ENCODE assay signal across 1 cellular context in the genomic region with DNA sequence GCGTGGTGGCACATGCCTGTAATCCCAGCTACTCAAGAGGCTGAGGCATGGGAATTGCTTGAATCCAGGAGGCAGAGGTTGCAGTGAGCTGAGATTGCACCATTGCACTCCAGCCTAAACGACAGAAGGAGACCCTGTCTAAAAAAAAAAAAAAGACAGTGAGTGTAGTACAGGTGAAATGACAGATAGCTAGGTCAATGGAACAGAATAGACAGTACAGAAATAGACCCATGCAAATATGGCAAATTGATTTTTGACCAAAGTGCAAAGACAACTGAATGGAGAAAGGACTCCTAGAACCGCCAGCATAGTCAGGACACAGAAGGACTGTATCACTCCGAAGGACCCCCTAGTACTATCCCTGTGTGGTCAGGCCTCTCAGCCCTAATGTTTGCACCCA.
TF ChIP-seq lines count a peak whose summit lies in the region.

No MANE protein-coding gene starts in this region.

TF ChIP-seq in HepG2, 621 proteins besides CTCF, POLR2A, EP300 and RAD21 (continues in another document):
- TF ChIP-seq ZNF775 (CRISPR knock-in tag; IDR thresholded peaks at IDR 0.05; ENCODE audit: borderline replicate concordance) (no peak), MEIS1 (CRISPR knock-in tag; IDR thresholded peaks at IDR 0.05; ENCODE audit: borderline replicate concordance) (peak; percentile 70; the same call in 1 of the 2 replicates), THYN1 (CRISPR knock-in tag; IDR thresholded peaks at IDR 0.05; ENCODE audit: borderline replicate concordance, low read depth) (0 out of 2 replicates have a peak, but pooled peaks have one; percentile 48), KDM5A (IDR thresholded peaks at IDR 0.05; ENCODE audit: borderline replicate concordance, low read length) (no peak), ZNF569 (CRISPR knock-in tag; IDR thresholded peaks at IDR 0.05; ENCODE audit: borderline replicate concordance) (no peak), CBX2 (IDR thresholded peaks at IDR 0.05; ENCODE audit: low read depth, low read length) (no peak), CBX2 (CRISPR knock-in tag; IDR thresholded peaks at IDR 0.05; ENCODE audit: low read depth) (no peak), KLF13 (CRISPR knock-in tag; IDR thresholded peaks at IDR 0.05) (no peak), JUNB (CRISPR knock-in tag; IDR thresholded peaks at IDR 0.05; ENCODE audit: borderline replicate concordance) (no peak), ZNF335 (CRISPR knock-in tag; IDR thresholded peaks at IDR 0.05) (no peak), FOXK1 (CRISPR knock-in tag; IDR thresholded peaks at IDR 0.05; ENCODE audit: borderline replicate concordance, low read depth) (0 out of 2 replicates have a peak, but pooled peaks have one; percentile 18), HIVEP1 (CRISPR knock-in tag; IDR thresholded peaks at IDR 0.05) (no peak), KLF6 (CRISPR knock-in tag; IDR thresholded peaks at IDR 0.05) (no peak), ZSCAN29 (CRISPR knock-in tag; conservative IDR thresholded peaks at IDR 0.05) (no peak), ZNF292 (CRISPR knock-in tag; IDR thresholded peaks at IDR 0.05; ENCODE audit: borderline replicate concordance, low read depth) (peak; percentile 72; the same call in 1 of the 2 replicates), ZNF777 (CRISPR knock-in tag; IDR thresholded peaks at IDR 0.05) (no peak), MYC (CRISPR knock-in tag; IDR thresholded peaks at IDR 0.05; ENCODE audit: borderline replicate concordance) (no peak), MTF2 (CRISPR knock-in tag; IDR thresholded peaks at IDR 0.05; ENCODE audit: borderline replicate concordance) (no peak), SAP130 (CRISPR knock-in tag; IDR thresholded peaks at IDR 0.05; ENCODE audit: low read depth) (peak; percentile 30; the same call in 1 of the 2 replicates), ZNF326 (CRISPR knock-in tag; IDR thresholded peaks at IDR 0.05; ENCODE audit: borderline replicate concordance) (no peak), XRCC5 (optimal IDR thresholded peaks at IDR 0.05; ENCODE audit: low read length) (no peak), SALL2 (CRISPR knock-in tag; IDR thresholded peaks at IDR 0.05) (no peak), KAT8 (CRISPR knock-in tag; IDR thresholded peaks at IDR 0.05) (0 out of 2 replicates have a peak, but pooled peaks have one; percentile 20), ZNF562 (CRISPR knock-in tag; IDR thresholded peaks at IDR 0.05; ENCODE audit: borderline replicate concordance) (no peak), SRF (IDR thresholded peaks at IDR 0.05; ENCODE audit: low read depth, low read length) (no peak), SMC3 (IDR thresholded peaks at IDR 0.05; ENCODE audit: low read length) (no peak), ZNF674 (CRISPR knock-in tag; IDR thresholded peaks at IDR 0.05; ENCODE audit: low read depth) (no peak), ZFP1 (CRISPR knock-in tag; IDR thresholded peaks at IDR 0.05) (no peak)
- TF ChIP-seq, protein P1, sequence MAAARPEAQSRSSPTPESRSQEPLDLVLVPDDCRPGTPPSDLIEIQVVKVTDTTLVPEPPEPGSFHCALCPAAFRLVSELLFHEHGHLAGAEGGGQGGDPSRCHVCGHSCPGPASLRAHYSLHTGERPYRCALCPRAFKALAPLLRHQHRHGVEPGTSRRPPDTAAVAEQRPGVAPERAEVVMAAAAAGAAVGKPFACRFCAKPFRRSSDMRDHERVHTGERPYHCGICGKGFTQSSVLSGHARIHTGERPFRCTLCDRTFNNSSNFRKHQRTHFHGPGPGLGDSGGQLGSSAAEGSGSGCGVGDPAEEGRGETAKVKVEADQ (CRISPR knock-in tag; IDR thresholded peaks at IDR 0.05; ENCODE audit: borderline replicate concordance): no peak
- TF ChIP-seq, protein P2, sequence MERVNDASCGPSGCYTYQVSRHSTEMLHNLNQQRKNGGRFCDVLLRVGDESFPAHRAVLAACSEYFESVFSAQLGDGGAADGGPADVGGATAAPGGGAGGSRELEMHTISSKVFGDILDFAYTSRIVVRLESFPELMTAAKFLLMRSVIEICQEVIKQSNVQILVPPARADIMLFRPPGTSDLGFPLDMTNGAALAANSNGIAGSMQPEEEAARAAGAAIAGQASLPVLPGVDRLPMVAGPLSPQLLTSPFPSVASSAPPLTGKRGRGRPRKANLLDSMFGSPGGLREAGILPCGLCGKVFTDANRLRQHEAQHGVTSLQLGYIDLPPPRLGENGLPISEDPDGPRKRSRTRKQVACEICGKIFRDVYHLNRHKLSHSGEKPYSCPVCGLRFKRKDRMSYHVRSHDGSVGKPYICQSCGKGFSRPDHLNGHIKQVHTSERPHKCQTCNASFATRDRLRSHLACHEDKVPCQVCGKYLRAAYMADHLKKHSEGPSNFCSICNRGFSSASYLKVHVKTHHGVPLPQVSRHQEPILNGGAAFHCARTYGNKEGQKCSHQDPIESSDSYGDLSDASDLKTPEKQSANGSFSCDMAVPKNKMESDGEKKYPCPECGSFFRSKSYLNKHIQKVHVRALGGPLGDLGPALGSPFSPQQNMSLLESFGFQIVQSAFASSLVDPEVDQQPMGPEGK (CRISPR knock-in tag; IDR thresholded peaks at IDR 0.05): no peak
- TF ChIP-seq, protein P3, sequence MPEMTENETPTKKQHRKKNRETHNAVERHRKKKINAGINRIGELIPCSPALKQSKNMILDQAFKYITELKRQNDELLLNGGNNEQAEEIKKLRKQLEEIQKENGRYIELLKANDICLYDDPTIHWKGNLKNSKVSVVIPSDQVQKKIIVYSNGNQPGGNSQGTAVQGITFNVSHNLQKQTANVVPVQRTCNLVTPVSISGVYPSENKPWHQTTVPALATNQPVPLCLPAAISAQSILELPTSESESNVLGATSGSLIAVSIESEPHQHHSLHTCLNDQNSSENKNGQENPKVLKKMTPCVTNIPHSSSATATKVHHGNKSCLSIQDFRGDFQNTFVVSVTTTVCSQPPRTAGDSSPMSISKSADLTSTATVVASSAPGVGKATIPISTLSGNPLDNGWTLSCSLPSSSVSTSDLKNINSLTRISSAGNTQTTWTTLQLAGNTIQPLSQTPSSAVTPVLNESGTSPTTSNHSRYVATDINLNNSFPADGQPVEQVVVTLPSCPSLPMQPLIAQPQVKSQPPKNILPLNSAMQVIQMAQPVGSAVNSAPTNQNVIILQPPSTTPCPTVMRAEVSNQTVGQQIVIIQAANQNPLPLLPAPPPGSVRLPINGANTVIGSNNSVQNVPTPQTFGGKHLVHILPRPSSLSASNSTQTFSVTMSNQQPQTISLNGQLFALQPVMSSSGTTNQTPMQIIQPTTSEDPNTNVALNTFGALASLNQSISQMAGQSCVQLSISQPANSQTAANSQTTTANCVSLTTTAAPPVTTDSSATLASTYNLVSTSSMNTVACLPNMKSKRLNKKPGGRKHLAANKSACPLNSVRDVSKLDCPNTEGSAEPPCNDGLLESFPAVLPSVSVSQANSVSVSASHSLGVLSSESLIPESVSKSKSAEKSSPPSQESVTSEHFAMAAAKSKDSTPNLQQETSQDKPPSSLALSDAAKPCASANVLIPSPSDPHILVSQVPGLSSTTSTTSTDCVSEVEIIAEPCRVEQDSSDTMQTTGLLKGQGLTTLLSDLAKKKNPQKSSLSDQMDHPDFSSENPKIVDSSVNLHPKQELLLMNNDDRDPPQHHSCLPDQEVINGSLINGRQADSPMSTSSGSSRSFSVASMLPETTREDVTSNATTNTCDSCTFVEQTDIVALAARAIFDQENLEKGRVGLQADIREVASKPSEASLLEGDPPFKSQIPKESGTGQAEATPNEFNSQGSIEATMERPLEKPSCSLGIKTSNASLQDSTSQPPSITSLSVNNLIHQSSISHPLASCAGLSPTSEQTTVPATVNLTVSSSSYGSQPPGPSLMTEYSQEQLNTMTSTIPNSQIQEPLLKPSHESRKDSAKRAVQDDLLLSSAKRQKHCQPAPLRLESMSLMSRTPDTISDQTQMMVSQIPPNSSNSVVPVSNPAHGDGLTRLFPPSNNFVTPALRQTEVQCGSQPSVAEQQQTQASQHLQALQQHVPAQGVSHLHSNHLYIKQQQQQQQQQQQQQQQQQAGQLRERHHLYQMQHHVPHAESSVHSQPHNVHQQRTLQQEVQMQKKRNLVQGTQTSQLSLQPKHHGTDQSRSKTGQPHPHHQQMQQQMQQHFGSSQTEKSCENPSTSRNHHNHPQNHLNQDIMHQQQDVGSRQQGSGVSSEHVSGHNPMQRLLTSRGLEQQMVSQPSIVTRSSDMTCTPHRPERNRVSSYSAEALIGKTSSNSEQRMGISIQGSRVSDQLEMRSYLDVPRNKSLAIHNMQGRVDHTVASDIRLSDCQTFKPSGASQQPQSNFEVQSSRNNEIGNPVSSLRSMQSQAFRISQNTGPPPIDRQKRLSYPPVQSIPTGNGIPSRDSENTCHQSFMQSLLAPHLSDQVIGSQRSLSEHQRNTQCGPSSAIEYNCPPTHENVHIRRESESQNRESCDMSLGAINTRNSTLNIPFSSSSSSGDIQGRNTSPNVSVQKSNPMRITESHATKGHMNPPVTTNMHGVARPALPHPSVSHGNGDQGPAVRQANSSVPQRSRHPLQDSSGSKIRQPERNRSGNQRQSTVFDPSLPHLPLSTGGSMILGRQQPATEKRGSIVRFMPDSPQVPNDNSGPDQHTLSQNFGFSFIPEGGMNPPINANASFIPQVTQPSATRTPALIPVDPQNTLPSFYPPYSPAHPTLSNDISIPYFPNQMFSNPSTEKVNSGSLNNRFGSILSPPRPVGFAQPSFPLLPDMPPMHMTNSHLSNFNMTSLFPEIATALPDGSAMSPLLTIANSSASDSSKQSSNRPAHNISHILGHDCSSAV (CRISPR knock-in tag; IDR thresholded peaks at IDR 0.05; ENCODE audit: borderline replicate concordance): no peak
- TF ChIP-seq, protein P4, sequence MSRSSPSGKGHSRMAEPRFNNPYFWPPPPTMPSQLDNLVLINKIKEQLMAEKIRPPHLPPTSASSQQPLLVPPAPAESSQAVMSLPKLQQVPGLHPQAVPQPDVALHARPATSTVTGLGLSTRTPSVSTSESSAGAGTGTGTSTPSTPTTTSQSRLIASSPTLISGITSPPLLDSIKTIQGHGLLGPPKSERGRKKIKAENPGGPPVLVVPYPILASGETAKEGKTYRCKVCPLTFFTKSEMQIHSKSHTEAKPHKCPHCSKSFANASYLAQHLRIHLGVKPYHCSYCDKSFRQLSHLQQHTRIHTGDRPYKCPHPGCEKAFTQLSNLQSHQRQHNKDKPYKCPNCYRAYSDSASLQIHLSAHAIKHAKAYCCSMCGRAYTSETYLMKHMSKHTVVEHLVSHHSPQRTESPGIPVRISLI (CRISPR knock-in tag; IDR thresholded peaks at IDR 0.05; ENCODE audit: borderline replicate concordance): peak; percentile 91
- TF ChIP-seq, protein P5, sequence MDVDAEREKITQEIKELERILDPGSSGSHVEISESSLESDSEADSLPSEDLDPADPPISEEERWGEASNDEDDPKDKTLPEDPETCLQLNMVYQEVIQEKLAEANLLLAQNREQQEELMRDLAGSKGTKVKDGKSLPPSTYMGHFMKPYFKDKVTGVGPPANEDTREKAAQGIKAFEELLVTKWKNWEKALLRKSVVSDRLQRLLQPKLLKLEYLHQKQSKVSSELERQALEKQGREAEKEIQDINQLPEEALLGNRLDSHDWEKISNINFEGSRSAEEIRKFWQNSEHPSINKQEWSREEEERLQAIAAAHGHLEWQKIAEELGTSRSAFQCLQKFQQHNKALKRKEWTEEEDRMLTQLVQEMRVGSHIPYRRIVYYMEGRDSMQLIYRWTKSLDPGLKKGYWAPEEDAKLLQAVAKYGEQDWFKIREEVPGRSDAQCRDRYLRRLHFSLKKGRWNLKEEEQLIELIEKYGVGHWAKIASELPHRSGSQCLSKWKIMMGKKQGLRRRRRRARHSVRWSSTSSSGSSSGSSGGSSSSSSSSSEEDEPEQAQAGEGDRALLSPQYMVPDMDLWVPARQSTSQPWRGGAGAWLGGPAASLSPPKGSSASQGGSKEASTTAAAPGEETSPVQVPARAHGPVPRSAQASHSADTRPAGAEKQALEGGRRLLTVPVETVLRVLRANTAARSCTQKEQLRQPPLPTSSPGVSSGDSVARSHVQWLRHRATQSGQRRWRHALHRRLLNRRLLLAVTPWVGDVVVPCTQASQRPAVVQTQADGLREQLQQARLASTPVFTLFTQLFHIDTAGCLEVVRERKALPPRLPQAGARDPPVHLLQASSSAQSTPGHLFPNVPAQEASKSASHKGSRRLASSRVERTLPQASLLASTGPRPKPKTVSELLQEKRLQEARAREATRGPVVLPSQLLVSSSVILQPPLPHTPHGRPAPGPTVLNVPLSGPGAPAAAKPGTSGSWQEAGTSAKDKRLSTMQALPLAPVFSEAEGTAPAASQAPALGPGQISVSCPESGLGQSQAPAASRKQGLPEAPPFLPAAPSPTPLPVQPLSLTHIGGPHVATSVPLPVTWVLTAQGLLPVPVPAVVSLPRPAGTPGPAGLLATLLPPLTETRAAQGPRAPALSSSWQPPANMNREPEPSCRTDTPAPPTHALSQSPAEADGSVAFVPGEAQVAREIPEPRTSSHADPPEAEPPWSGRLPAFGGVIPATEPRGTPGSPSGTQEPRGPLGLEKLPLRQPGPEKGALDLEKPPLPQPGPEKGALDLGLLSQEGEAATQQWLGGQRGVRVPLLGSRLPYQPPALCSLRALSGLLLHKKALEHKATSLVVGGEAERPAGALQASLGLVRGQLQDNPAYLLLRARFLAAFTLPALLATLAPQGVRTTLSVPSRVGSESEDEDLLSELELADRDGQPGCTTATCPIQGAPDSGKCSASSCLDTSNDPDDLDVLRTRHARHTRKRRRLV (CRISPR knock-in tag; IDR thresholded peaks at IDR 0.05): no peak
- TF ChIP-seq, protein P6, sequence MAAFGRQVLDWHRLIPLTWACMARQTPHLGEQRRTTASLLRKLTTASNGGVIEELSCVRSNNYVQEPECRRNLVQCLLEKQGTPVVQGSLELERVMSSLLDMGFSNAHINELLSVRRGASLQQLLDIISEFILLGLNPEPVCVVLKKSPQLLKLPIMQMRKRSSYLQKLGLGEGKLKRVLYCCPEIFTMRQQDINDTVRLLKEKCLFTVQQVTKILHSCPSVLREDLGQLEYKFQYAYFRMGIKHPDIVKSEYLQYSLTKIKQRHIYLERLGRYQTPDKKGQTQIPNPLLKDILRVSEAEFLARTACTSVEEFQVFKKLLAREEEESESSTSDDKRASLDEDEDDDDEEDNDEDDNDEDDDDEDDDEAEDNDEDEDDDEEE (CRISPR knock-in tag; IDR thresholded peaks at IDR 0.05): no peak
- TF ChIP-seq, protein P7, sequence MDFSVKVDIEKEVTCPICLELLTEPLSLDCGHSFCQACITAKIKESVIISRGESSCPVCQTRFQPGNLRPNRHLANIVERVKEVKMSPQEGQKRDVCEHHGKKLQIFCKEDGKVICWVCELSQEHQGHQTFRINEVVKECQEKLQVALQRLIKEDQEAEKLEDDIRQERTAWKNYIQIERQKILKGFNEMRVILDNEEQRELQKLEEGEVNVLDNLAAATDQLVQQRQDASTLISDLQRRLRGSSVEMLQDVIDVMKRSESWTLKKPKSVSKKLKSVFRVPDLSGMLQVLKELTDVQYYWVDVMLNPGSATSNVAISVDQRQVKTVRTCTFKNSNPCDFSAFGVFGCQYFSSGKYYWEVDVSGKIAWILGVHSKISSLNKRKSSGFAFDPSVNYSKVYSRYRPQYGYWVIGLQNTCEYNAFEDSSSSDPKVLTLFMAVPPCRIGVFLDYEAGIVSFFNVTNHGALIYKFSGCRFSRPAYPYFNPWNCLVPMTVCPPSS (IDR thresholded peaks at IDR 0.05): no peak
